ENCODE assay signal across 13 cellular contexts in genomic region chr20:21103582-21104465, GRCh38. TPM values are rescaled to one million over a fixed set of nuclear protein-coding genes. Genes with fewer than 3 reads are reported as not detected.
DNase-seq lines count a peak whose midpoint lies in the region; ATAC-seq and TF ChIP-seq lines count a peak whose summit lies in the region.
"Had no signal": no experiment of that assay in that cellular context is flagged by ENCODE, and none has a peak within 500 bp of the region (broad histone marks: within the 10 kb centered on the region; RNA-seq: fewer than 3 reads in every experiment).

No MANE protein-coding gene starts in this region.

- H3K36me3 Mint-ChIP-seq in activated CD8-positive, alpha-beta T cell treated with anti-CD3 and anti-CD28 coated beads for 36 hours (ENCODE audit: low read depth): peaks cover 1% of the 10 kb centered on the region

- peak overlapping the region; percentile 64 for H3K4me3 ChIP-seq in iPS-20b (ENCODE audit: low read length)
- H3K4me3 ChIP-seq in lower lobe of right lung: no peak overlapping the region

- no peaks in the 10 kb centered on the region for H3K9me3 ChIP-seq in iPS-20b (ENCODE audit: insufficient read depth, low read depth, low read length)
- no peaks in the 10 kb centered on the region for H3K9me3 ChIP-seq in lower lobe of right lung

- CTCF ChIA-PET in activated CD8-positive, alpha-beta T cell treated with anti-CD3 and anti-CD28 coated beads for 36 hours (lab: Charles Lee): interaction anchor here (1.2 to 1.3 kb wide), 2 partner anchors 16 to 132 kb away, joined by 3 read pairs; no protein-coding TSS in a partner anchor

- POLR2A ChIA-PET in activated CD8-positive, alpha-beta T cell treated with anti-CD3 and anti-CD28 coated beads for 36 hours (lab: Charles Lee): no interaction called here

- no peak overlapping the region for H3K9ac ChIP-seq in iPS-20b (ENCODE audit: low read depth, low read length)

- H3K27ac ChIP-seq in iPS-20b (ENCODE audit: low read length): no peak overlapping the region
- no peak overlapping the region for H3K27ac ChIP-seq in lower lobe of right lung
- H3K27ac ChIP-seq: C4-2B had no signal

- H3K27ac Mint-ChIP-seq in activated CD8-positive, alpha-beta T cell treated with anti-CD3 and anti-CD28 coated beads for 36 hours: no peak overlapping the region

- H3K27me3 Mint-ChIP-seq in activated CD8-positive, alpha-beta T cell treated with anti-CD3 and anti-CD28 coated beads for 36 hours: peaks cover 74% of the 10 kb centered on the region

- H3K27me3 ChIP-seq in iPS-20b (ENCODE audit: insufficient read depth, low read length): peaks cover 100% of the 10 kb centered on the region
- peaks cover 97% of the 10 kb centered on the region for H3K27me3 ChIP-seq in lower lobe of right lung (ENCODE audit: low read depth)

- peak overlapping the region; percentile 80 for H3K4me3 Mint-ChIP-seq in activated CD8-positive, alpha-beta T cell treated with anti-CD3 and anti-CD28 coated beads for 36 hours

- no peak for TF ChIP-seq CTCF in activated CD8-positive, alpha-beta T cell treated with anti-CD3 and anti-CD28 coated beads for 36 hours (IDR thresholded peaks at IDR 0.05)
- no peak for TF ChIP-seq CTCF in lower lobe of right lung (IDR thresholded peaks at IDR 0.05)

- peaks cover 32% of the 10 kb centered on the region for H3K4me1 Mint-ChIP-seq in activated CD8-positive, alpha-beta T cell treated with anti-CD3 and anti-CD28 coated beads for 36 hours (ENCODE audit: low read depth)

- H3K36me3 ChIP-seq in iPS-20b (ENCODE audit: insufficient read depth, low read depth, low read length): no peaks in the 10 kb centered on the region
- H3K36me3 ChIP-seq in lower lobe of right lung: no peaks in the 10 kb centered on the region

- H3K9me3 Mint-ChIP-seq in activated CD8-positive, alpha-beta T cell treated with anti-CD3 and anti-CD28 coated beads for 36 hours: no peaks in the 10 kb centered on the region

- H3K4me1 ChIP-seq in iPS-20b (ENCODE audit: insufficient read depth, low read length) (peaks cover 18% of the 10 kb centered on the region; the same call in 1 of the 2 replicates), lower lobe of right lung (peaks cover 50% of the 10 kb centered on the region)

- ATAC-seq in activated CD8-positive, alpha-beta T cell treated with anti-CD3 and anti-CD28 coated beads for 36 hours: no peak
- ATAC-seq in lower lobe of right lung (no peak), HG03025 (IDR thresholded peaks at IDR 0.05; ENCODE audit: low FRiP score, unreplicated experiment) (no peak), GM18858 (IDR thresholded peaks at IDR 0.05; ENCODE audit: unreplicated experiment) (no peak)

- intact Hi-C loops in activated CD8-positive, alpha-beta T cell treated with anti-CD3 and anti-CD28 coated beads for 36 hours (cut with micrococcal nuclease): loop anchor here (10.0 kb wide), 2 partner anchors 411 to 1471 kb away; partner anchors contain the start of gene NKX2-2
- intact Hi-C loops in lower lobe of right lung (cut with DNase I): no loop called here

- peak; percentile 26 for DNase-seq in stimulated activated CD4-positive, alpha-beta T cell treated with anti-CD3 and anti-CD28 coated beads, Interleukin-15, amount 100 ng/mL, for 24 hours
- no peak for DNase-seq in stimulated activated CD4-positive, alpha-beta T cell treated with anti-CD3 and anti-CD28 coated beads, Interleukin-2, amount 100 ng/mL, for 24 hours
- DNase-seq in activated CD8-positive, alpha-beta T cell treated with anti-CD3 and anti-CD28 coated beads for 36 hours: peak; percentile 32
- no peak for DNase-seq in NCI-H774 (lab: John Stamatoyannopoulos, UW)
- no peak for DNase-seq in lower lobe of right lung
- DNase-seq: stimulated activated naive CD4-positive, alpha-beta T cell treated with Interleukin-2 at 50 U/mL for 16 hours had no signal

RNA-seq across cellular contexts. Expression of gene LINC00237, which starts 2.3 kb away (rescaled TPM):
- total RNA-seq in activated CD8-positive, alpha-beta T cell treated with anti-CD3 and anti-CD28 coated beads for 36 hours: not detected
- total RNA-seq in lower lobe of right lung: not detected
- total RNA-seq: aorta, kidney, OCI-LY7 had no signal

RNA-seq across cellular contexts. Expression of gene KIZ, which starts 22.1 kb away (rescaled TPM):
- total RNA-seq in activated CD8-positive, alpha-beta T cell treated with anti-CD3 and anti-CD28 coated beads for 36 hours: 10 to 100 TPM; 13.1 to 13.2 TPM
- total RNA-seq in lower lobe of right lung: 19.2 TPM

Comparison
In these comparisons a context has a peak if more than half of its experiments do, and no peak if none do; other contexts are left out.
1. DNase-seq: peak in stimulated activated CD4-positive, alpha-beta T cell treated with anti-CD3 and anti-CD28 coated beads, Interleukin-15, amount 100 ng/mL, for 24 hours (single experiment) and activated CD8-positive, alpha-beta T cell treated with anti-CD3 and anti-CD28 coated beads for 36 hours (single experiment); none in stimulated activated CD4-positive, alpha-beta T cell treated with anti-CD3 and anti-CD28 coated beads, Interleukin-2, amount 100 ng/mL, for 24 hours (0 of 2), NCI-H774 (single experiment) and lower lobe of right lung (single experiment).